ENCODE assay signal across 24 cellular contexts in genomic region chr2:173349295-173349694, GRCh38.
"Had no signal": no experiment of that assay in that cellular context is flagged by ENCODE, and none has a peak within 500 bp of the region (broad histone marks: within the 10 kb centered on the region; RNA-seq: fewer than 3 reads in every experiment).

No MANE protein-coding gene starts in this region.

- H3K36me3 ChIP-seq: cardiac muscle cell, left lung, neural progenitor cell, sigmoid colon, thyroid gland, upper lobe of right lung had no signal

- H3K4me3 ChIP-seq: body of pancreas, cardiac muscle cell, left lung, lung, neural progenitor cell, sigmoid colon, thyroid gland, upper lobe of right lung had no signal

- H3K27me3 ChIP-seq: cardiac muscle cell had no signal

- DNase-seq: activated CD4-positive, alpha-beta T cell treated with anti-CD3 and anti-CD28 coated beads, Interleukin-2, amount 10 ng/mL, durations not matched to agents 7 days and 5 days; activated CD8-positive, alpha-beta memory T cell treated with anti-CD3 and anti-CD28 coated beads, Interleukin-2, amount 10 ng/mL, durations not matched to agents 7 days and 5 days; activated CD8-positive, alpha-beta T cell treated with anti-CD3 and anti-CD28 coated beads for 36 hours; activated effector memory CD4-positive, alpha-beta T cell treated with anti-CD3 and anti-CD28 coated beads, Interleukin-2, amount 50 U/mL, for 16 hours; activated T-cell treated with anti-CD3 and anti-CD28 coated beads for 4 hours; anterior cingulate cortex; body of pancreas; effector CD4-positive, alpha-beta T cell; erythroblast; foreskin fibroblast; left lung; naive thymus-derived CD8-positive, alpha-beta T cell; posterior cingulate gyrus; retina; sigmoid colon; stimulated activated CD4-positive, alpha-beta T cell treated with anti-CD3 and anti-CD28 coated beads, Interleukin-2, amount 100 ng/mL, for 48 hours; stimulated activated naive CD4-positive, alpha-beta T cell treated with Interleukin-2 at 50 U/mL for 16 hours; thyroid gland; upper lobe of right lung had no signal

- H3K27ac Mint-ChIP-seq: activated CD4-positive, alpha-beta T cell treated with anti-CD3 and anti-CD28 coated beads, Interleukin-2, amount 10 ng/mL, durations not matched to agents 7 days and 5 days; activated CD8-positive, alpha-beta memory T cell treated with anti-CD3 and anti-CD28 coated beads, Interleukin-2, amount 10 ng/mL, durations not matched to agents 7 days and 5 days; activated CD8-positive, alpha-beta T cell treated with anti-CD3 and anti-CD28 coated beads for 36 hours; activated naive CD4-positive, alpha-beta T cell treated with anti-CD3 and anti-CD28 coated beads, Interleukin-2, amount 50 U/mL, for 24 hours; dendritic cell treated with granulocyte-macrophage colony-stimulating factor and Interleukin-4, amounts not matched to agents 40 ng/mL and 50 ng/mL, for 4 days; naive thymus-derived CD8-positive, alpha-beta T cell; neural progenitor cell had no signal

- H3K9ac ChIP-seq: neural progenitor cell had no signal

- H3K4me3 Mint-ChIP-seq: activated CD4-positive, alpha-beta T cell treated with anti-CD3 and anti-CD28 coated beads, Interleukin-2, amount 10 ng/mL, durations not matched to agents 7 days and 5 days; activated CD8-positive, alpha-beta memory T cell treated with anti-CD3 and anti-CD28 coated beads, Interleukin-2, amount 10 ng/mL, durations not matched to agents 7 days and 5 days; activated CD8-positive, alpha-beta T cell treated with anti-CD3 and anti-CD28 coated beads for 36 hours; activated naive CD4-positive, alpha-beta T cell treated with anti-CD3 and anti-CD28 coated beads, Interleukin-2, amount 50 U/mL, for 24 hours; dendritic cell treated with granulocyte-macrophage colony-stimulating factor and Interleukin-4, amounts not matched to agents 40 ng/mL and 50 ng/mL, for 4 days; naive thymus-derived CD8-positive, alpha-beta T cell; neural progenitor cell had no signal

- H3K27ac ChIP-seq: body of pancreas, cardiac muscle cell, left lung, neural progenitor cell, sigmoid colon, thyroid gland, upper lobe of right lung had no signal

- H3K9me3 ChIP-seq: thyroid gland, upper lobe of right lung had no signal
